ENCODE assay signal across 25 cellular contexts in genomic region chr3:195172896-195173295, GRCh38.
"Had no signal": no experiment of that assay in that cellular context is flagged by ENCODE, and none has a peak within 500 bp of the region (broad histone marks: within the 10 kb centered on the region; RNA-seq: fewer than 3 reads in every experiment).

No MANE protein-coding gene starts in this region.

- H3K27ac ChIP-seq: body of pancreas, dorsolateral prefrontal cortex, prostate gland, right atrium auricular region, tibial nerve, vagina had no signal

- FAIRE-seq: colon had no signal

- H3K4me1 Mint-ChIP-seq: immature natural killer cell, T-cell had no signal

- H3K9me3 ChIP-seq: body of pancreas, gastroesophageal sphincter, heart right ventricle, left ventricle myocardium inferior, prostate gland, right atrium auricular region, tibial nerve, vagina had no signal

- ATAC-seq: activated CD8-positive, alpha-beta T cell treated with anti-CD3 and anti-CD28 coated beads, Interleukin-2, amount 10 ng/mL, durations not matched to agents 7 days and 5 days; activated T-cell treated with anti-CD3 and anti-CD28 coated beads, Interleukin-2, amount 50 U/mL, for 4 hours; body of pancreas; gastroesophageal sphincter; T-cell had no signal

- H3K4me1 ChIP-seq: body of pancreas, prostate gland had no signal

- H3K36me3 ChIP-seq: left ventricle myocardium inferior, prostate gland, tibial nerve, vagina had no signal

- DNase-seq: activated CD4-positive, alpha-beta T cell treated with anti-CD3 and anti-CD28 coated beads, Interleukin-2, amount 10 ng/mL, durations not matched to agents 7 days and 5 days; activated CD4-positive, CD25-positive, alpha-beta regulatory T cell; activated CD8-positive, alpha-beta T cell treated with anti-CD3 and anti-CD28 coated beads, Interleukin-2, amount 10 ng/mL, durations not matched to agents 7 days and 5 days; activated gamma-delta T cell treated with Interleukin-2 at 50 U/mL for 16 hours; activated T-cell treated with anti-CD3 and anti-CD28 coated beads, Interleukin-2, amount 50 U/mL, for 4 hours; amygdala; body of pancreas; central memory CD4-positive, alpha-beta T cell; dorsolateral prefrontal cortex; heart right ventricle; immature natural killer cell; kidney glomerular epithelial cell; left ventricle myocardium inferior; mammary epithelial cell; naive B cell; T-cell; T-helper 9 cell had no signal

- H3K27ac Mint-ChIP-seq: activated CD4-positive, alpha-beta T cell treated with anti-CD3 and anti-CD28 coated beads, Interleukin-2, amount 10 ng/mL, durations not matched to agents 7 days and 5 days; activated CD8-positive, alpha-beta T cell treated with anti-CD3 and anti-CD28 coated beads, Interleukin-2, amount 10 ng/mL, durations not matched to agents 7 days and 5 days; activated naive CD8-positive, alpha-beta T cell; stimulated activated naive CD8-positive, alpha-beta T cell treated with anti-CD3 and anti-CD28 coated beads, Interleukin-15, Interleukin-2, amounts not matched to agents 100 ng/mL and 50 ng/mL, for 24 hours; T-cell had no signal

- H3K4me3 Mint-ChIP-seq: activated CD4-positive, alpha-beta T cell treated with anti-CD3 and anti-CD28 coated beads, Interleukin-2, amount 10 ng/mL, durations not matched to agents 7 days and 5 days; activated CD8-positive, alpha-beta T cell treated with anti-CD3 and anti-CD28 coated beads, Interleukin-2, amount 10 ng/mL, durations not matched to agents 7 days and 5 days; activated naive CD8-positive, alpha-beta T cell; activated T-cell treated with anti-CD3 and anti-CD28 coated beads, Interleukin-2, amount 50 U/mL, for 4 hours; immature natural killer cell; stimulated activated naive CD8-positive, alpha-beta T cell treated with anti-CD3 and anti-CD28 coated beads, Interleukin-15, Interleukin-2, amounts not matched to agents 100 ng/mL and 50 ng/mL, for 24 hours; T-cell had no signal

- H3K27me3 ChIP-seq: body of pancreas, dorsolateral prefrontal cortex, gastroesophageal sphincter, heart right ventricle, right atrium auricular region, tibial nerve, vagina had no signal

- H3K27me3 Mint-ChIP-seq: activated CD4-positive, alpha-beta T cell treated with anti-CD3 and anti-CD28 coated beads, Interleukin-2, amount 10 ng/mL, durations not matched to agents 7 days and 5 days; activated naive CD8-positive, alpha-beta T cell; stimulated activated naive CD8-positive, alpha-beta T cell treated with anti-CD3 and anti-CD28 coated beads, Interleukin-15, Interleukin-2, amounts not matched to agents 100 ng/mL and 50 ng/mL, for 24 hours; T-cell had no signal

- H3K4me3 ChIP-seq: body of pancreas, gastroesophageal sphincter, heart right ventricle, prostate gland, right atrium auricular region, tibial nerve, vagina had no signal

- H3K9me3 Mint-ChIP-seq: activated CD4-positive, alpha-beta T cell treated with anti-CD3 and anti-CD28 coated beads, Interleukin-2, amount 10 ng/mL, durations not matched to agents 7 days and 5 days; activated T-cell treated with anti-CD3 and anti-CD28 coated beads, Interleukin-2, amount 50 U/mL, for 4 hours; immature natural killer cell; naive B cell; stimulated activated naive CD8-positive, alpha-beta T cell treated with anti-CD3 and anti-CD28 coated beads, Interleukin-15, Interleukin-2, amounts not matched to agents 100 ng/mL and 50 ng/mL, for 24 hours; T-cell had no signal
